In the genomic region with DNA sequence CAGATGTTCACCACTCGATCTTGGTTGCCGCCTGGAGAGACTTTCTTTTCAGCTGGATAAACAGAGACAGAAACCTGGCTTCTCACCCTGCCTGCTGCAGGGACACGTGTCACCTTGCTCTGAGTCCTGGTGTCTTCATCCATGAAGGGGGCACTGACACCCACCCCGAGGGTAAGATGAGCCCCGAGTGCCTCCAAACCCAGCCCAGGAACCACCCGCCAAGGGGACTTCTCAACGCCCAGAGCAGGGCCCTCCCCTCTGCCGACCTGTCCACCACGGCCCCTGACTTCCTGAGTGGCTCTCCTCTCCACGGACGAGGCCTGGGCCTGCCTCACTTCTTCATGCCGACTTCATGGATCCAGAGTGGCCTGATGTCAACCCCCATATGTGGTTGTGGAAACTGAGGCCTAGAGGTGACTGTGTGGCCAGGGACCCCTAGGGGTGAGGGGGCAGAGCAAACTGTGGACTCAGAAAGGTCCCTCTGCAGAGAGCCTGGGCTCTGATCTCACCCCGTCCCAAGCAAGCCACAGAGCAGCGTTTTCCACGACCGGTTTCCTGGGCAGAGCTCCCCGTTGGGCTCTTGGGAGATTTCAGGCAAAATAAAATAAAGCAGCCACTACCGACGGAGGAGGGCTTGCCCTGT, we compare ENCODE assay signal across 1 cellular context.
TF ChIP-seq lines count a peak whose summit lies in the region.

No MANE protein-coding gene starts in this region.

TF ChIP-seq in HepG2, 621 proteins besides CTCF, POLR2A, EP300 and RAD21:
- no peak for TF ChIP-seq CHCHD3 (CRISPR knock-in tag; IDR thresholded peaks at IDR 0.05)
- 0 out of 2 replicates have a peak, but pooled peaks have one; percentile 17 for TF ChIP-seq ZBTB7B (CRISPR knock-in tag; IDR thresholded peaks at IDR 0.05)
- 0 out of 2 replicates have a peak, but pooled peaks have one; percentile 55 for TF ChIP-seq ZNF274 (CRISPR knock-in tag; IDR thresholded peaks at IDR 0.05)
- TF ChIP-seq, protein P1, sequence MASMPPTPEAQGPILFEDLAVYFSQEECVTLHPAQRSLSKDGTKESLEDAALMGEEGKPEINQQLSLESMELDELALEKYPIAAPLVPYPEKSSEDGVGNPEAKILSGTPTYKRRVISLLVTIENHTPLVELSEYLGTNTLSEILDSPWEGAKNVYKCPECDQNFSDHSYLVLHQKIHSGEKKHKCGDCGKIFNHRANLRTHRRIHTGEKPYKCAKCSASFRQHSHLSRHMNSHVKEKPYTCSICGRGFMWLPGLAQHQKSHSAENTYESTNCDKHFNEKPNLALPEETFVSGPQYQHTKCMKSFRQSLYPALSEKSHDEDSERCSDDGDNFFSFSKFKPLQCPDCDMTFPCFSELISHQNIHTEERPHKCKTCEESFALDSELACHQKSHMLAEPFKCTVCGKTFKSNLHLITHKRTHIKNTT (CRISPR knock-in tag; IDR thresholded peaks at IDR 0.05) = no peak
- 0 out of 2 replicates have a peak, but pooled peaks have one; percentile 16 for TF ChIP-seq HDAC2 (CRISPR knock-in tag; IDR thresholded peaks at IDR 0.05)
- no peak for TF ChIP-seq ZSCAN5A (CRISPR knock-in tag; IDR thresholded peaks at IDR 0.05; ENCODE audit: borderline replicate concordance)
- TF ChIP-seq RXRA (CRISPR knock-in tag; IDR thresholded peaks at IDR 0.05) = peak; percentile 12
- TF ChIP-seq ZNF598 (CRISPR knock-in tag; IDR thresholded peaks at IDR 0.05; ENCODE audit: borderline replicate concordance) = 0 out of 2 replicates have a peak, but pooled peaks have one; percentile 36
- TF ChIP-seq MTERF4 (CRISPR knock-in tag; IDR thresholded peaks at IDR 0.05) = no peak
- TF ChIP-seq ZBTB38 (CRISPR knock-in tag; IDR thresholded peaks at IDR 0.05) = no peak
- TF ChIP-seq LBX2 (CRISPR knock-in tag; IDR thresholded peaks at IDR 0.05; ENCODE audit: borderline replicate concordance) = no peak
- TF ChIP-seq ZNF761 (CRISPR knock-in tag; conservative IDR thresholded peaks at IDR 0.05) = no peak
- 0 out of 2 replicates have a peak, but pooled peaks have one; percentile 19 for TF ChIP-seq PHF21A (CRISPR knock-in tag; IDR thresholded peaks at IDR 0.05)
- TF ChIP-seq ZFP91 (CRISPR knock-in tag; IDR thresholded peaks at IDR 0.05; ENCODE audit: borderline replicate concordance) = peak; percentile 54; the same call in 1 of the 2 replicates
- peak; percentile 42; the same call in 1 of the 2 replicates for TF ChIP-seq TBX2 (CRISPR knock-in tag; IDR thresholded peaks at IDR 0.05; ENCODE audit: borderline replicate concordance)
- TF ChIP-seq IRX3 (CRISPR knock-in tag; IDR thresholded peaks at IDR 0.05; ENCODE audit: borderline replicate concordance, low read depth) = no peak
- TF ChIP-seq ZFY (CRISPR knock-in tag; IDR thresholded peaks at IDR 0.05) = 0 out of 2 replicates have a peak, but pooled peaks have one; percentile 27
- 0 out of 2 replicates have a peak, but pooled peaks have one; percentile 11 for TF ChIP-seq NCOA2 (CRISPR knock-in tag; IDR thresholded peaks at IDR 0.05)
- TF ChIP-seq ZNF343 (CRISPR knock-in tag; IDR thresholded peaks at IDR 0.05) = no peak
- TF ChIP-seq, protein P2, sequence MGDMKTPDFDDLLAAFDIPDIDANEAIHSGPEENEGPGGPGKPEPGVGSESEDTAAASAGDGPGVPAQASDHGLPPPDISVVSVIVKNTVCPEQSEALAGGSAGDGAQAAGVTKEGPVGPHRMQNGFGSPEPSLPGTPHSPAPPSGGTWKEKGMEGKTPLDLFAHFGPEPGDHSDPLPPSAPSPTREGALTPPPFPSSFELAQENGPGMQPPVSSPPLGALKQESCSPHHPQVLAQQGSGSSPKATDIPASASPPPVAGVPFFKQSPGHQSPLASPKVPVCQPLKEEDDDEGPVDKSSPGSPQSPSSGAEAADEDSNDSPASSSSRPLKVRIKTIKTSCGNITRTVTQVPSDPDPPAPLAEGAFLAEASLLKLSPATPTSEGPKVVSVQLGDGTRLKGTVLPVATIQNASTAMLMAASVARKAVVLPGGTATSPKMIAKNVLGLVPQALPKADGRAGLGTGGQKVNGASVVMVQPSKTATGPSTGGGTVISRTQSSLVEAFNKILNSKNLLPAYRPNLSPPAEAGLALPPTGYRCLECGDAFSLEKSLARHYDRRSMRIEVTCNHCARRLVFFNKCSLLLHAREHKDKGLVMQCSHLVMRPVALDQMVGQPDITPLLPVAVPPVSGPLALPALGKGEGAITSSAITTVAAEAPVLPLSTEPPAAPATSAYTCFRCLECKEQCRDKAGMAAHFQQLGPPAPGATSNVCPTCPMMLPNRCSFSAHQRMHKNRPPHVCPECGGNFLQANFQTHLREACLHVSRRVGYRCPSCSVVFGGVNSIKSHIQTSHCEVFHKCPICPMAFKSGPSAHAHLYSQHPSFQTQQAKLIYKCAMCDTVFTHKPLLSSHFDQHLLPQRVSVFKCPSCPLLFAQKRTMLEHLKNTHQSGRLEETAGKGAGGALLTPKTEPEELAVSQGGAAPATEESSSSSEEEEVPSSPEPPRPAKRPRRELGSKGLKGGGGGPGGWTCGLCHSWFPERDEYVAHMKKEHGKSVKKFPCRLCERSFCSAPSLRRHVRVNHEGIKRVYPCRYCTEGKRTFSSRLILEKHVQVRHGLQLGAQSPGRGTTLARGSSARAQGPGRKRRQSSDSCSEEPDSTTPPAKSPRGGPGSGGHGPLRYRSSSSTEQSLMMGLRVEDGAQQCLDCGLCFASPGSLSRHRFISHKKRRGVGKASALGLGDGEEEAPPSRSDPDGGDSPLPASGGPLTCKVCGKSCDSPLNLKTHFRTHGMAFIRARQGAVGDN (CRISPR knock-in tag; IDR thresholded peaks at IDR 0.05) = peak; percentile 83
- TF ChIP-seq, protein P3, sequence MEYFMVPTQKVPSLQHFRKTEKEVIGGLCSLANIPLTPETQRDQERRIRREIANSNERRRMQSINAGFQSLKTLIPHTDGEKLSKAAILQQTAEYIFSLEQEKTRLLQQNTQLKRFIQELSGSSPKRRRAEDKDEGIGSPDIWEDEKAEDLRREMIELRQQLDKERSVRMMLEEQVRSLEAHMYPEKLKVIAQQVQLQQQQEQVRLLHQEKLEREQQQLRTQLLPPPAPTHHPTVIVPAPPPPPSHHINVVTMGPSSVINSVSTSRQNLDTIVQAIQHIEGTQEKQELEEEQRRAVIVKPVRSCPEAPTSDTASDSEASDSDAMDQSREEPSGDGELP (IDR thresholded peaks at IDR 0.05; ENCODE audit: borderline replicate concordance, low read depth) = peak; percentile 42; the same call in 1 of the 2 replicates
- peak; percentile 63 for TF ChIP-seq ZFX (CRISPR knock-in tag; IDR thresholded peaks at IDR 0.05; ENCODE audit: low read depth)
- TF ChIP-seq, protein P4, sequence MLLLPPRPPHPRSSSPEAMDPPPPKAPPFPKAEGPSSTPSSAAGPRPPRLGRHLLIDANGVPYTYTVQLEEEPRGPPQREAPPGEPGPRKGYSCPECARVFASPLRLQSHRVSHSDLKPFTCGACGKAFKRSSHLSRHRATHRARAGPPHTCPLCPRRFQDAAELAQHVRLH (CRISPR knock-in tag; IDR thresholded peaks at IDR 0.05; ENCODE audit: borderline replicate concordance, low read depth) = no peak
- TF ChIP-seq FOXO4 (CRISPR knock-in tag; conservative IDR thresholded peaks at IDR 0.05) = no peak
